31 cellular contexts compared by ENCODE assay signal in the genomic region with DNA sequence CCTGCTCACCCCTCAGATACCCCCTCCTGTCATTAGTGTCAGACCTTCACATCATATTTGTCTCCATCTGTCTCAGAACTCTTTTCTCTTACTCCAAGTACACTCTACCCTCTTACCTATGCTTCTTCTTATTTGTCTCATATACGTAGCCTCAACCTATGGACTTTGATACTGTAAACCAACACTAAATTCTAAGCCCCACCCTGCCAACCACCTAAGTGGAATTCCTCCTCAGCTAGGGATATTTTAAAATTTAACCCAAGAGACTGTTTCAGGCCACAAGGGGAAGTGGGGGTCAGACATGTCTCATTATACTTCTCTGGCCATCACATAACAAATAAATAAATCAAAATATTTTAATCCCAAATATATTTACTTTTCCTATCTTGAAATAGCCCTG.
"Had no signal": no experiment of that assay in that cellular context is flagged by ENCODE, and none has a peak within 500 bp of the region (broad histone marks: within the 10 kb centered on the region; RNA-seq: fewer than 3 reads in every experiment).

No MANE protein-coding gene starts in this region.

- H3K36me3 Mint-ChIP-seq: activated naive CD4-positive, alpha-beta T cell treated with anti-CD3 and anti-CD28 coated beads, Interleukin-2, amount 10 ng/mL, durations not matched to agents 7 days and 5 days; activated naive CD8-positive, alpha-beta T cell treated with anti-CD3 and anti-CD28 coated beads, Interleukin-2, amount 10 ng/mL, durations not matched to agents 7 days and 5 days had no signal

- H3K27me3 ChIP-seq: brain microvascular endothelial cell, esophagus squamous epithelium, gastroesophageal sphincter had no signal

- H3K27me3 Mint-ChIP-seq: activated B cell treated with CpG ODN at 0.5 μM for 24 hours; activated CD8-positive, alpha-beta T cell treated with anti-CD3 and anti-CD28 coated beads for 36 hours; activated naive CD4-positive, alpha-beta T cell treated with anti-CD3 and anti-CD28 coated beads, Interleukin-2, amount 10 ng/mL, durations not matched to agents 7 days and 5 days; activated naive CD8-positive, alpha-beta T cell treated with anti-CD3 and anti-CD28 coated beads, Interleukin-2, amount 10 ng/mL, durations not matched to agents 7 days and 5 days; activated T-helper 17 cell treated with anti-CD3 and anti-CD28 coated beads, Interleukin-2, amount 50 U/mL, for 72 hours; central memory CD8-positive, alpha-beta T cell; effector memory CD8-positive, alpha-beta T cell; T-helper 17 cell had no signal

- H3K4me3 Mint-ChIP-seq: activated B cell treated with CpG ODN at 0.5 μM for 24 hours; activated CD8-positive, alpha-beta T cell treated with anti-CD3 and anti-CD28 coated beads for 36 hours; activated naive CD4-positive, alpha-beta T cell treated with anti-CD3 and anti-CD28 coated beads, Interleukin-2, amount 10 ng/mL, durations not matched to agents 7 days and 5 days; activated naive CD8-positive, alpha-beta T cell treated with anti-CD3 and anti-CD28 coated beads, Interleukin-2, amount 10 ng/mL, durations not matched to agents 7 days and 5 days; activated T-cell treated with anti-CD3 and anti-CD28 coated beads, Interleukin-2, amount 50 U/mL, for 4 hours; activated T-helper 17 cell treated with anti-CD3 and anti-CD28 coated beads, Interleukin-2, amount 50 U/mL, for 72 hours; central memory CD8-positive, alpha-beta T cell; effector memory CD8-positive, alpha-beta T cell; T-helper 17 cell; T-helper 2 cell treated with Interferon-gamma antibody and Interleukin-4, amounts not matched to agents 5 μg/mL and 100 μg/mL, for 36 hours had no signal

- H3K4me1 Mint-ChIP-seq: activated B cell treated with CpG ODN at 0.5 μM for 24 hours; activated naive CD4-positive, alpha-beta T cell treated with anti-CD3 and anti-CD28 coated beads, Interleukin-2, amount 10 ng/mL, durations not matched to agents 7 days and 5 days; activated naive CD8-positive, alpha-beta T cell treated with anti-CD3 and anti-CD28 coated beads, Interleukin-2, amount 10 ng/mL, durations not matched to agents 7 days and 5 days; activated T-helper 17 cell treated with anti-CD3 and anti-CD28 coated beads, Interleukin-2, amount 50 U/mL, for 72 hours; central memory CD8-positive, alpha-beta T cell; T-helper 17 cell had no signal

- H3K4me1 ChIP-seq: esophagus squamous epithelium, gastroesophageal sphincter had no signal

- H3K9me3 ChIP-seq: esophagus squamous epithelium, gastroesophageal sphincter had no signal

- H3K4me3 ChIP-seq: esophagus squamous epithelium, gastroesophageal sphincter had no signal

- ATAC-seq: activated CD4-positive, CD25-positive, alpha-beta regulatory T cell treated with anti-CD3 and anti-CD28 coated beads, Interleukin-2, amount 50 U/mL, for 24 hours; activated CD8-positive, alpha-beta T cell treated with anti-CD3 and anti-CD28 coated beads for 36 hours; activated naive CD4-positive, alpha-beta T cell treated with anti-CD3 and anti-CD28 coated beads, Interleukin-2, amount 50 U/mL, for 72 hours; activated T-cell treated with anti-CD3 and anti-CD28 coated beads, Interleukin-2, amount 50 U/mL, for 4 hours; activated T-helper 17 cell treated with anti-CD3 and anti-CD28 coated beads, Interleukin-2, amount 50 U/mL, for 72 hours; effector memory CD8-positive, alpha-beta T cell; gastroesophageal sphincter; T-helper 17 cell had no signal

- H3K36me3 ChIP-seq: brain microvascular endothelial cell, esophagus squamous epithelium, gastroesophageal sphincter, WERI-Rb-1 had no signal

- DNase-seq: activated B cell treated with CpG ODN at 0.5 μM for 24 hours; activated CD4-positive, alpha-beta T cell treated with anti-CD3 and anti-CD28 coated beads for 48 hours; activated CD4-positive, alpha-beta T cell treated with anti-CD3 and anti-CD28 coated beads, Interleukin-2, amount 50 U/mL, for 1 hour; activated CD4-positive, alpha-beta T cell treated with anti-CD3 and anti-CD28 coated beads, Interleukin-2, amount 50 U/mL, for 48 hours; activated CD8-positive, alpha-beta memory T cell treated with anti-CD3 and anti-CD28 coated beads for 24 hours; activated CD8-positive, alpha-beta T cell treated with anti-CD3 and anti-CD28 coated beads for 36 hours; activated gamma-delta T cell; activated naive CD4-positive, alpha-beta T cell; activated naive CD4-positive, alpha-beta T cell treated with anti-CD3 and anti-CD28 coated beads, Interleukin-2, amount 10 ng/mL, durations not matched to agents 7 days and 5 days; activated naive CD8-positive, alpha-beta T cell treated with anti-CD3 and anti-CD28 coated beads, Interleukin-2, amount 10 ng/mL, durations not matched to agents 7 days and 5 days; activated T-cell treated with anti-CD3 and anti-CD28 coated beads, Interleukin-2, amount 50 U/mL, for 4 hours; amniotic stem cell; anterior cingulate cortex; brain microvascular endothelial cell; cortex of kidney; dermis blood vessel endothelial cell; effector CD4-positive, alpha-beta T cell; effector memory CD8-positive, alpha-beta T cell; esophagus squamous epithelium; foreskin melanocyte; T-helper 1 cell; T-helper 17 cell; T1000; WERI-Rb-1 had no signal

- H3K27ac Mint-ChIP-seq: activated B cell treated with CpG ODN at 0.5 μM for 24 hours; activated CD8-positive, alpha-beta T cell treated with anti-CD3 and anti-CD28 coated beads for 36 hours; activated naive CD4-positive, alpha-beta T cell treated with anti-CD3 and anti-CD28 coated beads, Interleukin-2, amount 10 ng/mL, durations not matched to agents 7 days and 5 days; activated naive CD4-positive, alpha-beta T cell treated with anti-CD3 and anti-CD28 coated beads, Interleukin-2, amount 50 U/mL, for 72 hours; activated naive CD8-positive, alpha-beta T cell treated with anti-CD3 and anti-CD28 coated beads, Interleukin-2, amount 10 ng/mL, durations not matched to agents 7 days and 5 days; activated T-helper 17 cell treated with anti-CD3 and anti-CD28 coated beads, Interleukin-2, amount 50 U/mL, for 72 hours; effector memory CD8-positive, alpha-beta T cell; T-helper 17 cell; T-helper 2 cell treated with Interferon-gamma antibody and Interleukin-4, amounts not matched to agents 5 μg/mL and 100 μg/mL, for 36 hours had no signal

- H3K27ac ChIP-seq: brain microvascular endothelial cell, epithelial cell of prostate, esophagus squamous epithelium, gastroesophageal sphincter, WERI-Rb-1 had no signal
